In genomic region chr15:50003786-50004334, GRCh38 we compare ENCODE assay signal across 9 cellular contexts.
DNase-seq lines count a peak whose midpoint lies in the region; ATAC-seq, FAIRE-seq and TF ChIP-seq lines count a peak whose summit lies in the region.
"Had no signal": no experiment of that assay in that cellular context is flagged by ENCODE, and none has a peak within 500 bp of the region (broad histone marks: within the 10 kb centered on the region; RNA-seq: fewer than 3 reads in every experiment).

No MANE protein-coding gene starts in this region.

- peak overlapping the region; percentile 86; the same call in 1 of the 2 replicates for H3K27ac ChIP-seq in VCaP
- no peak overlapping the region for H3K27ac ChIP-seq in kidney (ENCODE audit: low read depth in 2 of 2, low read length in 2 of 2)

- DNase-seq in activated gamma-delta T cell treated with Interleukin-2 at 50 U/mL for 16 hours, result peak; percentile 57
- no peak for DNase-seq in activated gamma-delta T cell (lab: John Stamatoyannopoulos, UW)
- DNase-seq in NCI-H2029 treated with DMSO at 0.1 percent for 48 hours (lab: John Stamatoyannopoulos, UW), result peak; percentile 27
- DNase-seq in cardiac fibroblast (ENCODE audit: low read depth in 2 of 2), result peak; percentile 94 to 95
- peak; percentile 82 for DNase-seq in kidney
- DNase-seq in stimulated activated CD4-positive, alpha-beta T cell treated with anti-CD3 and anti-CD28 coated beads, Interleukin-1b, Interleukin-23, amount 100 ng/mL, for 24 hours (ENCODE audit: low read depth in 4 of 4, low spot score in 1 of 4), result peak; percentile 1 to 31 (median 16)

- ATAC-seq in HG03039 (IDR thresholded peaks at IDR 0.05; ENCODE audit: unreplicated experiment), result peak; percentile 100

- FAIRE-seq in kidney (lab: Jason Lieb, UNC), result no peak
- FAIRE-seq: G401.6 had no signal

- H3K9me3 ChIP-seq in kidney (ENCODE audit: control insufficient read depth in 1 of 2, low read length in 2 of 2), result no peaks in the 10 kb centered on the region

- H3K36me3 ChIP-seq in kidney (ENCODE audit: control insufficient read depth in 1 of 2, insufficient read depth in 2 of 2, low read length in 2 of 2), result no peaks in the 10 kb centered on the region

- no peaks in the 10 kb centered on the region for H3K4me1 ChIP-seq in kidney (ENCODE audit: control insufficient read depth in 1 of 2, insufficient read depth in 1 of 2, low read depth in 1 of 2, low read length in 2 of 2)

- H3K9ac ChIP-seq in kidney (ENCODE audit: low read length in 2 of 2), result no peak overlapping the region

- no peak overlapping the region for H3K4me3 ChIP-seq in cardiac fibroblast (replicated peaks in 1 of 2; ENCODE audit: low read depth in 2 of 2, low read length in 2 of 2)
- H3K4me3 ChIP-seq in kidney (ENCODE audit: low read length in 2 of 2), result no peak overlapping the region

- intact Hi-C loops in kidney (cut with DNase I), result no loop called here

- peak; percentile 90 for TF ChIP-seq CTCF in VCaP (conservative IDR thresholded peaks at IDR 0.05)
- TF ChIP-seq CTCF in cardiac fibroblast (IDR thresholded peaks at IDR 0.05; ENCODE audit: low read depth, low read length), result peak; percentile 89
- TF ChIP-seq CTCF in kidney (IDR thresholded peaks at IDR 0.05; ENCODE audit: borderline replicate concordance, extremely low read depth, insufficient read depth), result peak; percentile 49
